In genomic region chr1:156079762-156080597, GRCh38 we compare ENCODE assay signal across 19 cellular contexts. TPM values are rescaled to one million over a fixed set of nuclear protein-coding genes. Genes with fewer than 3 reads are reported as not detected.
A peak's percentile ranks its signal among the peaks of the same experiment; 100 is the strongest.
DNase-seq lines count a peak whose midpoint lies in the region; ATAC-seq and TF ChIP-seq lines count a peak whose summit lies in the region.
"Had no signal": no experiment of that assay in that cellular context is flagged by ENCODE, and none has a peak within 500 bp of the region (broad histone marks: within the 10 kb centered on the region; RNA-seq: fewer than 3 reads in every experiment).

No MANE protein-coding gene starts in this region.

- H3K27ac ChIP-seq in IMR-90 (ENCODE audit: insufficient read depth, low read length) = peak overlapping the region; percentile 91
- no peak overlapping the region for H3K27ac ChIP-seq in naive thymus-derived CD4-positive, alpha-beta T cell (ENCODE audit: low read depth, low read length)
- no peak overlapping the region for H3K27ac ChIP-seq in sigmoid colon
- H3K27ac ChIP-seq: coronary artery had no signal

- peak overlapping the region; percentile 35; the same call in 1 of the 2 replicates for H4K5ac ChIP-seq in IMR-90 (ENCODE audit: low read depth, low read length)

- H3K56ac ChIP-seq in IMR-90 (ENCODE audit: extremely low read depth, insufficient read depth, low read length) = no peak overlapping the region; the same call in 1 of the 2 replicates

- intact Hi-C loops in IMR-90 (cut with micrococcal nuclease) = no loop called here
- intact Hi-C loops in naive thymus-derived CD4-positive, alpha-beta T cell (cut with micrococcal nuclease) = no loop called here
- intact Hi-C loops in sigmoid colon (cut with DNase I) = no loop called here

- peak overlapping the region; percentile 94 for H3K9ac ChIP-seq in IMR-90 (ENCODE audit: low read depth, low read length)

- H2AK9ac ChIP-seq in IMR-90 (replicated peaks; ENCODE audit: low read depth, low read length, poor library complexity) = peak overlapping the region; percentile 98

- H3K36me3 Mint-ChIP-seq in naive thymus-derived CD4-positive, alpha-beta T cell = no peaks in the 10 kb centered on the region
- H3K36me3 Mint-ChIP-seq: activated CD4-positive, alpha-beta memory T cell treated with anti-CD3 and anti-CD28 coated beads for 36 hours had no signal

- H3K4me2 ChIP-seq in IMR-90 (ENCODE audit: low read depth, low read length) = peak overlapping the region; percentile 92

- in situ Hi-C loops in IMR-90 (cut with MboI; ENCODE audit: low sequenced_read_pairs) = no loop called here

- peaks cover 32% of the 10 kb centered on the region for H4K20me1 ChIP-seq in IMR-90 (ENCODE audit: insufficient read depth, low read length)

- peak overlapping the region; percentile 89 for H3K14ac ChIP-seq in IMR-90 (replicated peaks; ENCODE audit: low read depth, low read length)

- peak overlapping the region; percentile 64 for H3K4me3 ChIP-seq in BJ (ENCODE audit: low read depth, low read length)
- peak overlapping the region; percentile 71 for H3K4me3 ChIP-seq in IMR-90 (ENCODE audit: insufficient read depth, low read depth, low read length)
- peak overlapping the region; percentile 73 to 79 for H3K4me3 ChIP-seq in cardiac fibroblast (replicated peaks in 1 of 2; ENCODE audit: low read depth in 2 of 2, low read length in 2 of 2)
- H3K4me3 ChIP-seq in naive thymus-derived CD4-positive, alpha-beta T cell (ENCODE audit: low read length) = no peak overlapping the region
- no peak overlapping the region for H3K4me3 ChIP-seq in sigmoid colon
- H3K4me3 ChIP-seq: coronary artery had no signal

- POLR2A ChIA-PET in BJ (lab: Charles Lee) = interaction anchor here (0.7 kb wide), 1 partner anchor 40 kb away, joined by 4 read pairs; no protein-coding TSS in a partner anchor
- POLR2A ChIA-PET in IMR-90 (lab: Charles Lee; ENCODE audit: unreplicated experiment) = interaction anchor here (0.6 kb wide), 1 partner anchor 22 kb away, joined by 13 read pairs; no protein-coding TSS in a partner anchor
- POLR2A ChIA-PET in naive thymus-derived CD4-positive, alpha-beta T cell (lab: Charles Lee) = no interaction called here

- CTCF ChIA-PET in BJ (lab: Yijun Ruan, JAX) (interaction anchor here (0.6 to 1.2 kb wide), 3 partner anchors 54 to 112 kb away, joined by 3 read pairs; no protein-coding TSS in a partner anchor), IMR-90 (lab: Yijun Ruan, JAX) (interaction anchor here (0.6 kb wide), 1 partner anchor 20 kb away, joined by 4 read pairs; no protein-coding TSS in a partner anchor)
- CTCF ChIA-PET in naive thymus-derived CD4-positive, alpha-beta T cell (lab: Charles Lee) = no interaction called here

- peak overlapping the region; percentile 76 to 91; a peak in 2 of 4 replicates for H4K8ac ChIP-seq in IMR-90 (ENCODE audit: low read depth in 2 of 2, low read length in 2 of 2)

- TF ChIP-seq POLR2A in IMR-90 (IDR thresholded peaks at IDR 0.05; ENCODE audit: low read depth, low read length) = no peak
- no peak for TF ChIP-seq POLR2A in sigmoid colon (IDR thresholded peaks at IDR 0.05)

- DNase-seq in BJ (ENCODE audit: low read depth) (no peak), IMR-90 (no peak), cardiac fibroblast (ENCODE audit: low read depth in 2 of 2) (no peak), cerebellar cortex (ENCODE audit: low spot score) (no peak), sigmoid colon (no peak)
- DNase-seq in naive thymus-derived CD4-positive, alpha-beta T cell = no peak
- no peak for DNase-seq in stimulated activated naive CD4-positive, alpha-beta T cell (lab: John Stamatoyannopoulos, UW)
- DNase-seq: activated CD4-positive, alpha-beta memory T cell treated with anti-CD3 and anti-CD28 coated beads for 36 hours; activated naive CD4-positive, alpha-beta T cell; foreskin melanocyte; left ventricle myocardium superior; NCI-H2081 treated with DMSO at 0.1 percent for 48 hours; NK-92 treated with Interleukin-12 subunit alpha and Interleukin-12 subunit beta, amount 100 ng/mL, for 24 hours; stimulated activated CD4-positive, alpha-beta T cell treated with anti-CD3 and anti-CD28 coated beads, Interleukin-4, amount 100 ng/mL, for 4 hours; stimulated activated naive CD8-positive, alpha-beta T cell treated with anti-CD3 and anti-CD28 coated beads, Interleukin-15, amount 100 ng/mL, for 72 hours had no signal

- peaks cover 9 to 70% (median 20%) of the 10 kb centered on the region in 5 donors for H3K27me3 Mint-ChIP-seq in naive thymus-derived CD4-positive, alpha-beta T cell

- TF ChIP-seq RAD21 in IMR-90 (IDR thresholded peaks at IDR 0.05; ENCODE audit: low read length) = no peak

- H2BK20ac ChIP-seq in IMR-90 (ENCODE audit: low read depth, low read length) = no peak overlapping the region

- peaks cover 1% of the 10 kb centered on the region; the same call in 1 of the 2 replicates for H3K36me3 ChIP-seq in BJ (ENCODE audit: control insufficient read depth, insufficient read depth, low read length)
- peaks cover 28% of the 10 kb centered on the region for H3K36me3 ChIP-seq in IMR-90 (ENCODE audit: control insufficient read depth, insufficient read depth, low read length)
- no peaks in the 10 kb centered on the region for H3K36me3 ChIP-seq in naive thymus-derived CD4-positive, alpha-beta T cell (ENCODE audit: control insufficient read depth in 2 of 3, insufficient read depth in 3 of 3, low read length in 3 of 3)
- no peaks in the 10 kb centered on the region for H3K36me3 ChIP-seq in sigmoid colon

- peaks cover 0 to 2% (median 0%) of the 10 kb centered on the region in 11 donors for H3K9me3 Mint-ChIP-seq in naive thymus-derived CD4-positive, alpha-beta T cell
- H3K9me3 Mint-ChIP-seq: activated CD4-positive, alpha-beta memory T cell treated with anti-CD3 and anti-CD28 coated beads for 36 hours; stimulated activated naive CD8-positive, alpha-beta T cell treated with anti-CD3 and anti-CD28 coated beads, Interleukin-15, amount 100 ng/mL, for 72 hours had no signal

- peak overlapping the region in 7 of 10 donors; percentile 3 to 30 (median 12) for H3K4me3 Mint-ChIP-seq in naive thymus-derived CD4-positive, alpha-beta T cell

- peaks cover 0 to 24% (median 6%) of the 10 kb centered on the region in 7 donors for H3K4me1 Mint-ChIP-seq in naive thymus-derived CD4-positive, alpha-beta T cell

- peak overlapping the region in 1 of 9 donors; percentile 15 for H3K27ac Mint-ChIP-seq in naive thymus-derived CD4-positive, alpha-beta T cell
- H3K27ac Mint-ChIP-seq: activated CD4-positive, alpha-beta memory T cell treated with anti-CD3 and anti-CD28 coated beads for 36 hours; CD14-positive monocyte had no signal

- peak overlapping the region; percentile 96 for H2AK5ac ChIP-seq in IMR-90 (ENCODE audit: low read depth, low read length)

- H2BK5ac ChIP-seq in IMR-90 (ENCODE audit: low read depth, low read length, poor library complexity, severe bottlenecking) = no peak overlapping the region

- peaks cover 37 to 91% of the 10 kb centered on the region in 2 experiments for H3K79me1 ChIP-seq in IMR-90 (ENCODE audit: low read depth in 1 of 2, low read length in 2 of 2)

- no peak for TF ChIP-seq CTCF in BJ (IDR thresholded peaks at IDR 0.05; ENCODE audit: insufficient read depth, low read depth, low read length)
- no peak for TF ChIP-seq CTCF in IMR-90 (conservative IDR thresholded peaks at IDR 0.05; ENCODE audit: low read depth, low read length)
- no peak for TF ChIP-seq CTCF in cardiac fibroblast (IDR thresholded peaks at IDR 0.05; ENCODE audit: low read depth, low read length)
- TF ChIP-seq CTCF in sigmoid colon (IDR thresholded peaks at IDR 0.05) = no peak

- dilution Hi-C loops in IMR-90 (cut with HindIII; ENCODE audit: low sequenced_read_pairs, unreplicated experiment) = no loop called here

- H3K9me3 ChIP-seq in IMR-90 (ENCODE audit: control insufficient read depth, insufficient read depth, low read length) = no peaks in the 10 kb centered on the region
- no peaks in the 10 kb centered on the region for H3K9me3 ChIP-seq in naive thymus-derived CD4-positive, alpha-beta T cell (ENCODE audit: control insufficient read depth in 2 of 3, low read length in 3 of 3)
- no peaks in the 10 kb centered on the region for H3K9me3 ChIP-seq in sigmoid colon

- H3K9me1 ChIP-seq in IMR-90 (ENCODE audit: insufficient read depth, low read length) = peaks cover 10% of the 10 kb centered on the region

- H3K4me1 ChIP-seq in IMR-90 (ENCODE audit: control insufficient read depth, insufficient read depth, low read length) (peaks cover 22% of the 10 kb centered on the region), sigmoid colon (peaks cover 0 to 43% (median 34%) of the 10 kb centered on the region in 4 donors)
- H3K4me1 ChIP-seq in naive thymus-derived CD4-positive, alpha-beta T cell (ENCODE audit: control insufficient read depth in 2 of 2, insufficient read depth in 2 of 2, low read length in 2 of 2) = peaks cover 3 to 5% of the 10 kb centered on the region in 2 donors

- H3K23ac ChIP-seq in IMR-90 (ENCODE audit: low read depth, low read length) = peak overlapping the region; percentile 46; the same call in 1 of the 2 replicates

- H3K4ac ChIP-seq in IMR-90 (ENCODE audit: low read depth, low read length) = peak overlapping the region; percentile 89

- no TSS peak for BruUV-seq in IMR-90 (replicated peaks; lab: Mats Ljungman, UMichigan)

- no CpG with 5 or more reads among the region's 10 CpGs for WGBS in IMR-90 (ENCODE audit: extremely low coverage in 2 of 2, insufficient read length in 1 of 2), 2 experiments
- WGBS in sigmoid colon, 2 donors = 82 to 84% methylated on average over 10 of the region's 10 CpGs

- ATAC-seq in IMR-90 (ENCODE audit: low read depth) (0 out of 2 replicates have a peak, but pooled peaks have one; percentile 4), GM21529 (IDR thresholded peaks at IDR 0.05; ENCODE audit: unreplicated experiment) (no peak)
- no peak for ATAC-seq in naive thymus-derived CD4-positive, alpha-beta T cell
- ATAC-seq: left ventricle myocardium superior; stimulated activated naive CD8-positive, alpha-beta T cell treated with anti-CD3 and anti-CD28 coated beads, Interleukin-15, amount 100 ng/mL, for 72 hours had no signal

- no peak overlapping the region for H2BK15ac ChIP-seq in IMR-90 (ENCODE audit: low read depth, low read length)

- H2BK120ac ChIP-seq in IMR-90 (ENCODE audit: low read depth, low read length) = no peak overlapping the region

- TF ChIP-seq EP300 in sigmoid colon (IDR thresholded peaks at IDR 0.05) = no peak

- no peak overlapping the region; the same call in 1 of the 2 replicates for H3K18ac ChIP-seq in IMR-90 (ENCODE audit: low read depth, low read length)

- H2AFZ ChIP-seq in IMR-90 (replicated peaks; ENCODE audit: low read length, poor library complexity) = peak overlapping the region; percentile 87

- peak overlapping the region; percentile 87 for H4K91ac ChIP-seq in IMR-90 (ENCODE audit: insufficient read depth, low read depth, low read length)

- H3K27me3 ChIP-seq in BJ (ENCODE audit: control insufficient read depth, insufficient read depth, low read length) = no peaks in the 10 kb centered on the region
- H3K27me3 ChIP-seq in IMR-90 (ENCODE audit: control insufficient read depth, insufficient read depth, low read length) = no peaks in the 10 kb centered on the region
- peaks cover 3 to 4% of the 10 kb centered on the region in 2 donors for H3K27me3 ChIP-seq in naive thymus-derived CD4-positive, alpha-beta T cell (ENCODE audit: control insufficient read depth in 2 of 2, insufficient read depth in 2 of 2, low read length in 2 of 2)
- H3K27me3 ChIP-seq in sigmoid colon = no peaks in the 10 kb centered on the region

RNA-seq across cellular contexts. Expression of gene MEX3A, which starts 2.3 kb away (rescaled TPM):
- polyA plus RNA-seq in BJ (2011; rRNA removed) (1.9 TPM in 2 replicates), IMR-90 (2012; rRNA removed) (9.0 and 11.6 TPM in 2 replicates), sigmoid colon (1 to 10 TPM in 1 of 3 donors, under 1 TPM in 2; 0.23 to 1.5 (median 0.60) TPM)
- 1.8 and 2.4 TPM in 2 replicates for polyA minus RNA-seq in BJ (2011; rRNA and poly(A)+ RNA removed)
- total RNA-seq in IMR-90 (2012; rRNA removed) (2.3 and 2.5 TPM in 2 replicates), sigmoid colon (under 1 TPM; 0.27 to 0.36 (median 0.30) TPM)
- polyA plus RNA-seq in IMR-90 (2012; cell fraction: cytosol; rRNA removed) = 4.0 and 8.8 TPM in 2 replicates
- polyA plus RNA-seq in IMR-90 (2012; cell fraction: nucleus; rRNA removed; ENCODE audit: low replicate concordance) = 14.6 and 16.6 TPM in 2 replicates
- total RNA-seq in naive thymus-derived CD4-positive, alpha-beta T cell = under 1 TPM in 4 of 5 experiments, not detected in 1; 0.05 to 0.15 (median 0.13) TPM
- polyA plus RNA-seq in naive thymus-derived CD4-positive, alpha-beta T cell = not detected
- total RNA-seq: T-helper 1 cell treated with Interleukin-12 subunit alpha and Interleukin-12 subunit beta and Interleukin-4 antibody, amounts not matched to agents 30 ng/mL and 1 ng/mL, for 36 hours had no signal
- polyA plus RNA-seq: CD14-positive monocyte had no signal

RNA-seq across cellular contexts. Expression of gene RAB25, which starts 19.0 kb away (rescaled TPM):
- polyA plus RNA-seq in BJ (2011; rRNA removed) (not detected in 2 replicates), IMR-90 (2012; rRNA removed) (not detected in 2 replicates), sigmoid colon (100 to 1,000 TPM; 187 to 237 (median 201) TPM)
- not detected in 2 replicates for polyA minus RNA-seq in BJ (2011; rRNA and poly(A)+ RNA removed)
- total RNA-seq in IMR-90 (2012; rRNA removed) (not detected in 2 replicates), sigmoid colon (not detected)
- polyA plus RNA-seq in IMR-90 (2012; cell fraction: cytosol; rRNA removed) = 0.03 TPM in 1 of 2 replicates, not detected in the other
- polyA plus RNA-seq in IMR-90 (2012; cell fraction: nucleus; rRNA removed; ENCODE audit: low replicate concordance) = 0.29 TPM in 1 of 2 replicates, not detected in the other
- 1 to 10 TPM in 4 of 5 experiments, not detected in 1; 1.1 to 2.7 (median 2.2) TPM for total RNA-seq in naive thymus-derived CD4-positive, alpha-beta T cell
- polyA plus RNA-seq in naive thymus-derived CD4-positive, alpha-beta T cell = 1 to 10 TPM; 1.5 to 1.8 TPM
- total RNA-seq: left ventricle myocardium superior; T-helper 1 cell treated with Interleukin-12 subunit alpha and Interleukin-12 subunit beta and Interleukin-4 antibody, amounts not matched to agents 30 ng/mL and 1 ng/mL, for 36 hours had no signal
- polyA plus RNA-seq: CD14-positive monocyte had no signal

RNA-seq across cellular contexts. Expression of gene LAMTOR2, which starts 25.4 kb away (rescaled TPM):
- polyA plus RNA-seq in BJ (2011; rRNA removed) = 60.0 and 77.4 TPM in 2 replicates
- 23.9 and 33.8 TPM in 2 replicates for polyA minus RNA-seq in BJ (2011; rRNA and poly(A)+ RNA removed)
- 45.8 and 50.0 TPM in 2 replicates for total RNA-seq in IMR-90 (2012; rRNA removed)
- 89.0 and 106 TPM in 2 replicates for polyA plus RNA-seq in IMR-90 (2012; rRNA removed)
- 132 and 144 TPM in 2 replicates for polyA plus RNA-seq in IMR-90 (2012; cell fraction: cytosol; rRNA removed)
- polyA plus RNA-seq in IMR-90 (2012; cell fraction: nucleus; rRNA removed; ENCODE audit: low replicate concordance) = 24.2 and 31.7 TPM in 2 replicates
- total RNA-seq in naive thymus-derived CD4-positive, alpha-beta T cell = 10 to 100 TPM; 13.3 to 66.1 (median 27.9) TPM
- polyA plus RNA-seq in naive thymus-derived CD4-positive, alpha-beta T cell = 10 to 100 TPM; 90.1 to 97.9 TPM
- total RNA-seq in sigmoid colon = 10 to 100 TPM; 55.4 to 86.4 (median 71.3) TPM
- 100 to 1,000 TPM; 142 to 245 (median 199) TPM for polyA plus RNA-seq in sigmoid colon

RNA-seq across cellular contexts. Expression of gene UBQLN4, which starts 26.4 kb away (rescaled TPM):
- 25.7 and 28.3 TPM in 2 replicates for polyA plus RNA-seq in BJ (2011; rRNA removed)
- 23.6 and 36.3 TPM in 2 replicates for polyA minus RNA-seq in BJ (2011; rRNA and poly(A)+ RNA removed)
- 8.8 and 9.7 TPM in 2 replicates for total RNA-seq in IMR-90 (2012; rRNA removed)
- polyA plus RNA-seq in IMR-90 (2012; rRNA removed) = 21.6 and 24.0 TPM in 2 replicates
- polyA plus RNA-seq in IMR-90 (2012; cell fraction: cytosol; rRNA removed) = 11.7 and 17.0 TPM in 2 replicates
- 40.7 and 41.8 TPM in 2 replicates for polyA plus RNA-seq in IMR-90 (2012; cell fraction: nucleus; rRNA removed; ENCODE audit: low replicate concordance)
- total RNA-seq in naive thymus-derived CD4-positive, alpha-beta T cell = 10 to 100 TPM; 16.2 to 37.6 (median 31.3) TPM
- 1 to 10 TPM; 6.7 to 9.9 TPM for polyA plus RNA-seq in naive thymus-derived CD4-positive, alpha-beta T cell
- total RNA-seq in sigmoid colon = 10 to 100 TPM; 13.9 to 23.6 (median 19.8) TPM
- 10 to 100 TPM; 11.4 to 21.5 (median 14.8) TPM for polyA plus RNA-seq in sigmoid colon

RNA-seq across cellular contexts. Expression of gene LMNA, which starts 34.5 kb away (rescaled TPM):
- polyA plus RNA-seq in BJ (2011; rRNA removed) (537 and 840 TPM in 2 replicates), IMR-90 (2012; rRNA removed) (563 and 927 TPM in 2 replicates), sigmoid colon (100 to 1,000 TPM; 108 to 229 (median 142) TPM)
- 412 and 437 TPM in 2 replicates for polyA minus RNA-seq in BJ (2011; rRNA and poly(A)+ RNA removed)
- total RNA-seq in IMR-90 (2012; rRNA removed) (753 and 755 TPM in 2 replicates), sigmoid colon (100 to 1,000 TPM; 129 to 241 (median 196) TPM)
- 602 and 638 TPM in 2 replicates for polyA plus RNA-seq in IMR-90 (2012; cell fraction: cytosol; rRNA removed)
- polyA plus RNA-seq in IMR-90 (2012; cell fraction: nucleus; rRNA removed; ENCODE audit: low replicate concordance) = 1,137 and 1,144 TPM in 2 replicates
- 100 to 1,000 TPM in 2 of 5 experiments, 10 to 100 TPM in 1, 1 to 10 TPM in 2; 5.5 to 470 (median 18.0) TPM for total RNA-seq in naive thymus-derived CD4-positive, alpha-beta T cell
- polyA plus RNA-seq in naive thymus-derived CD4-positive, alpha-beta T cell = under 1 TPM in 1 of 2 donors, not detected in 1; 0.20 TPM

Comparison
In these comparisons a context has a peak if more than half of its experiments do, and no peak if none do; other contexts are left out.
1. H3K4me3 ChIP-seq: peak in BJ (single experiment), IMR-90 (single experiment) and cardiac fibroblast (2 of 2); none in naive thymus-derived CD4-positive, alpha-beta T cell (single experiment) and sigmoid colon (0 of 4).
2. RNA of gene RAB25, which starts 19.0 kb away (polyA plus RNA-seq): 187 to 237 TPM in sigmoid colon; 1.5 to 1.8 TPM in naive thymus-derived CD4-positive, alpha-beta T cell, 0.03 to 0.29 TPM in IMR-90 and not detected in BJ; every median in the first group is over 10 times any median in the second.